In genomic region chr5:148455055-148455675, GRCh38 we compare ENCODE assay signal across 21 cellular contexts.
DNase-seq lines count a peak whose midpoint lies in the region; ATAC-seq, FAIRE-seq and TF ChIP-seq lines count a peak whose summit lies in the region.
"Had no signal": no experiment of that assay in that cellular context is flagged by ENCODE, and none has a peak within 500 bp of the region (broad histone marks: within the 10 kb centered on the region; RNA-seq: fewer than 3 reads in every experiment).

No MANE protein-coding gene starts in this region.

- H2BK12ac ChIP-seq in mesenchymal stem cell (ENCODE audit: low read length in 2 of 2): no peak overlapping the region

- no peaks in the 10 kb centered on the region for H3K27me3 ChIP-seq in cardiac muscle cell
- H3K27me3 ChIP-seq in mesenchymal stem cell (ENCODE audit: control insufficient read depth in 1 of 2, insufficient read depth in 1 of 2, low read length in 2 of 2): no peaks in the 10 kb centered on the region
- H3K27me3 ChIP-seq: transverse colon had no signal

- no peak overlapping the region for H2AK5ac ChIP-seq in mesenchymal stem cell (ENCODE audit: low read length, severe bottlenecking)

- H3K9me3 ChIP-seq in cardiac muscle cell (ENCODE audit: low read depth) (no peaks in the 10 kb centered on the region), mesenchymal stem cell (ENCODE audit: control insufficient read depth, low read length) (no peaks in the 10 kb centered on the region), kidney (ENCODE audit: control insufficient read depth in 1 of 2, low read length in 2 of 2) (no peaks in the 10 kb centered on the region)
- H3K9me3 ChIP-seq: HAP-1, transverse colon had no signal

- peaks cover 34% of the 10 kb centered on the region for H3K4me1 ChIP-seq in cardiac muscle cell (ENCODE audit: low read depth)
- peaks cover 2% of the 10 kb centered on the region for H3K4me1 ChIP-seq in mesenchymal stem cell (ENCODE audit: control insufficient read depth, insufficient read depth, low read depth, low read length)
- H3K4me1 ChIP-seq in kidney (ENCODE audit: control insufficient read depth in 1 of 2, insufficient read depth in 1 of 2, low read depth in 1 of 2, low read length in 2 of 2): peaks cover 0 to 3% of the 10 kb centered on the region in 2 donors
- H3K4me1 ChIP-seq: HAP-1, transverse colon had no signal

- H3K36me3 ChIP-seq in cardiac muscle cell (no peaks in the 10 kb centered on the region), mesenchymal stem cell (ENCODE audit: control insufficient read depth in 1 of 2, insufficient read depth in 2 of 2, low read depth in 1 of 2, low read length in 2 of 2) (no peaks in the 10 kb centered on the region), kidney (ENCODE audit: control insufficient read depth in 1 of 2, insufficient read depth in 2 of 2, low read length in 2 of 2) (no peaks in the 10 kb centered on the region)
- H3K36me3 ChIP-seq: HAP-1, transverse colon had no signal

- no peaks in the 10 kb centered on the region for H3K79me1 ChIP-seq in mesenchymal stem cell (replicated peaks; ENCODE audit: low read length, poor library complexity, severe bottlenecking)

- no peak overlapping the region for H2BK120ac ChIP-seq in mesenchymal stem cell (ENCODE audit: low read depth, low read length)

- H2BK5ac ChIP-seq in mesenchymal stem cell (ENCODE audit: low read depth, low read length, poor library complexity, severe bottlenecking): no peak overlapping the region

- no peak for ATAC-seq in HG03039 (IDR thresholded peaks at IDR 0.05; ENCODE audit: unreplicated experiment)
- ATAC-seq: effector memory CD8-positive, alpha-beta T cell; left colon; sciatic nerve; stimulated activated naive CD8-positive, alpha-beta T cell treated with anti-CD3 and anti-CD28 coated beads, Interleukin-15, Interleukin-2, amounts not matched to agents 100 U/mL and 50 U/mL, for 24 hours had no signal

- H3K4me3 ChIP-seq in cardiac muscle cell (no peak overlapping the region), mesenchymal stem cell (ENCODE audit: insufficient read depth in 1 of 2, low read depth in 1 of 2, low read length in 2 of 2) (no peak overlapping the region), kidney (ENCODE audit: low read length in 2 of 2) (no peak overlapping the region)
- H3K4me3 ChIP-seq: HAP-1, SK-N-MC, transverse colon had no signal

- no peak overlapping the region for H2BK15ac ChIP-seq in mesenchymal stem cell (ENCODE audit: low read depth, poor library complexity, severe bottlenecking)

- no peak for FAIRE-seq in kidney (lab: Jason Lieb, UNC)

- no peak overlapping the region for H3K18ac ChIP-seq in mesenchymal stem cell (ENCODE audit: low read depth in 1 of 2, low read length in 2 of 2)

- no peak overlapping the region for H3K9ac ChIP-seq in mesenchymal stem cell (ENCODE audit: low read length)
- H3K9ac ChIP-seq in kidney (ENCODE audit: low read length in 2 of 2): no peak overlapping the region

- intact Hi-C loops in kidney (cut with DNase I): no loop called here

- no peak overlapping the region for H3K23ac ChIP-seq in mesenchymal stem cell (ENCODE audit: low read length in 2 of 2)

- no peak overlapping the region for H4K91ac ChIP-seq in mesenchymal stem cell (ENCODE audit: low read length)

- H3K4ac ChIP-seq in mesenchymal stem cell (ENCODE audit: low read depth in 1 of 2, low read length in 2 of 2): no peak overlapping the region

- no peak overlapping the region for H4K8ac ChIP-seq in mesenchymal stem cell (ENCODE audit: low read length)

- WGBS in mesenchymal stem cell: 88% methylated on average over 5 of the region's 8 CpGs

- H3K4me2 ChIP-seq in mesenchymal stem cell (ENCODE audit: low read length, poor library complexity, severe bottlenecking): no peak overlapping the region

- H3K27ac ChIP-seq in cardiac muscle cell (peak overlapping the region; percentile 63), mesenchymal stem cell (ENCODE audit: low read length, poor library complexity, severe bottlenecking) (no peak overlapping the region), kidney (ENCODE audit: low read depth in 2 of 2, low read length in 2 of 2) (no peak overlapping the region)
- H3K27ac ChIP-seq: SK-N-MC, transverse colon had no signal

- H3K14ac ChIP-seq in mesenchymal stem cell (ENCODE audit: low read length in 2 of 2): no peak overlapping the region

- H2AFZ ChIP-seq in mesenchymal stem cell (ENCODE audit: low read depth, low read length): no peak overlapping the region

- TF ChIP-seq CTCF in cardiac muscle cell (IDR thresholded peaks at IDR 0.05; ENCODE audit: low read depth, low read length): no peak
- TF ChIP-seq CTCF in GM10266 (IDR thresholded peaks at IDR 0.05; ENCODE audit: control insufficient read depth, insufficient read depth, low read depth, missing control alignments): no peak
- no peak for TF ChIP-seq CTCF in kidney (IDR thresholded peaks at IDR 0.05; ENCODE audit: borderline replicate concordance, extremely low read depth, insufficient read depth)

- DNase-seq in ELR (ENCODE audit: low read depth) (peak; percentile 15), amniotic epithelial cell (ENCODE audit: low read depth) (peak; percentile 14), cardiac muscle cell (ENCODE audit: low read depth in 1 of 2, low spot score in 1 of 2) (peak in 1 of 2 donors; percentile 28), mesenchymal stem cell (peak; percentile 58), GM10266 (ENCODE audit: extremely low spot score) (no peak), KG1 (lab: John Stamatoyannopoulos, UW) (no peak), kidney (no peak)
- DNase-seq: activated CD4-positive, alpha-beta memory T cell treated with anti-CD3 and anti-CD28 coated beads, Interleukin-2, amount 10 ng/mL, durations not matched to agents 7 days and 5 days; activated naive CD4-positive, alpha-beta T cell; effector memory CD8-positive, alpha-beta T cell; IMR-90; left colon; MM.1S; NCI-H187; stimulated activated CD4-positive, alpha-beta T cell treated with anti-CD3 and anti-CD28 coated beads, Interleukin-2, amount 100 ng/mL, for 24 hours; stimulated activated naive CD8-positive, alpha-beta T cell treated with anti-CD3 and anti-CD28 coated beads, Interleukin-15, Interleukin-2, amounts not matched to agents 100 U/mL and 50 U/mL, for 24 hours; transverse colon had no signal

Comparison
In these comparisons a context has a peak if more than half of its experiments do, and no peak if none do; other contexts are left out.
1. DNase-seq: peak in ELR (single experiment), amniotic epithelial cell (single experiment) and mesenchymal stem cell (single experiment); none in GM10266 (single experiment), KG1 (single experiment) and kidney (single experiment).